Comparison of ENCODE assay signal across 26 cellular contexts in genomic region chr7:157897686-157898085, GRCh38.
DNase-seq lines count a peak whose midpoint lies in the region; ATAC-seq and TF ChIP-seq lines count a peak whose summit lies in the region.
"Had no signal": no experiment of that assay in that cellular context is flagged by ENCODE, and none has a peak within 500 bp of the region (broad histone marks: within the 10 kb centered on the region; RNA-seq: fewer than 3 reads in every experiment).

No MANE protein-coding gene starts in this region.

- no peak for ATAC-seq in RWPE2 (ENCODE audit: low read depth)
- ATAC-seq: activated T-cell treated with anti-CD3 and anti-CD28 coated beads, Interleukin-2, amount 50 U/mL, for 4 hours; left ventricle myocardium superior; naive thymus-derived CD4-positive, alpha-beta T cell had no signal

- TF ChIP-seq CTCF in RWPE2 (IDR thresholded peaks at IDR 0.05; ENCODE audit: poor library complexity, severe bottlenecking), result no peak
- no peak for TF ChIP-seq CTCF in GM20000 (IDR thresholded peaks at IDR 0.05; ENCODE audit: extremely low read depth, missing control alignments)

- H3K36me3 ChIP-seq in RWPE2 (ENCODE audit: low read depth), result no peaks in the 10 kb centered on the region
- H3K36me3 ChIP-seq: stomach, thyroid gland had no signal

- H3K9me3 ChIP-seq in RWPE2 (ENCODE audit: severe bottlenecking), result peaks cover 2% of the 10 kb centered on the region
- H3K9me3 ChIP-seq: stomach, thyroid gland had no signal

- H3K27me3 ChIP-seq in RWPE2 (ENCODE audit: insufficient read depth, poor library complexity, severe bottlenecking), result no peaks in the 10 kb centered on the region
- H3K27me3 ChIP-seq: stomach, thyroid gland had no signal

- peak; percentile 38 for DNase-seq in NCI-H748 (lab: John Stamatoyannopoulos, UW; ENCODE audit: unreplicated experiment)
- DNase-seq in NCI-H748 treated with DMSO at 0.1 percent for 48 hours (lab: John Stamatoyannopoulos, UW), result no peak
- DNase-seq in NCI-H1105 treated with DMSO at 0.1 percent for 48 hours (lab: John Stamatoyannopoulos, UW), result peak; percentile 83
- DNase-seq in RWPE2 (ENCODE audit: low spot score), result peak; percentile 34
- peak; percentile 86 for DNase-seq in mesenteric fat pad (ENCODE audit: low spot score)
- DNase-seq in iPS-NIHi11 (ENCODE audit: low spot score), result no peak
- DNase-seq in hippocampal formation (lab: John Stamatoyannopoulos, UW), result no peak
- no peak for DNase-seq in GM20000 (ENCODE audit: low spot score)
- DNase-seq: activated CD4-positive, alpha-beta T cell treated with anti-CD3 and anti-CD28 coated beads for 48 hours; activated naive CD4-positive, alpha-beta T cell; activated T-cell treated with anti-CD3 and anti-CD28 coated beads, Interleukin-2, amount 50 U/mL, for 4 hours; CD4-positive, CD25-positive, alpha-beta regulatory T cell; cerebellar nuclear complex; GDM1; H7; islet precursor cell; left ventricle myocardium superior; midbrain; naive thymus-derived CD4-positive, alpha-beta T cell; NCI-H2171; RPMI8226; stomach; T-helper 9 cell; thyroid gland had no signal

- no peak overlapping the region for H3K4me3 ChIP-seq in RWPE2 (ENCODE audit: severe bottlenecking)
- H3K4me3 ChIP-seq: skin epidermis, stomach, thyroid gland had no signal

- H3K4me1 ChIP-seq in RWPE2 (ENCODE audit: insufficient read depth, poor library complexity, severe bottlenecking), result no peaks in the 10 kb centered on the region
- H3K4me1 ChIP-seq: stomach, thyroid gland had no signal

- no peak overlapping the region for H3K27ac ChIP-seq in RWPE2 (ENCODE audit: poor library complexity, severe bottlenecking)
- H3K27ac ChIP-seq: stomach, thyroid gland, VCaP had no signal

Comparison
In these comparisons a context has a peak if more than half of its experiments do, and no peak if none do; other contexts are left out.
1. DNase-seq: peak in NCI-H748 (single experiment), NCI-H1105 treated with DMSO at 0.1 percent for 48 hours (single experiment), RWPE2 (single experiment) and mesenteric fat pad (single experiment); none in NCI-H748 treated with DMSO at 0.1 percent for 48 hours (single experiment), iPS-NIHi11 (single experiment), hippocampal formation (0 of 2) and GM20000 (single experiment).